27 cellular contexts compared by ENCODE assay signal in genomic region chr12:105444809-105445102, GRCh38.
DNase-seq lines count a peak whose midpoint lies in the region; ATAC-seq, FAIRE-seq and TF ChIP-seq lines count a peak whose summit lies in the region.
"Had no signal": no experiment of that assay in that cellular context is flagged by ENCODE, and none has a peak within 500 bp of the region (broad histone marks: within the 10 kb centered on the region; RNA-seq: fewer than 3 reads in every experiment).

No MANE protein-coding gene starts in this region.

- H3K27ac ChIP-seq in PC-3 (ENCODE audit: low read length), result no peak overlapping the region
- no peak overlapping the region for H3K27ac ChIP-seq in naive thymus-derived CD4-positive, alpha-beta T cell (ENCODE audit: low read depth, low read length)
- H3K27ac ChIP-seq: neutrophil, psoas muscle, tibial artery had no signal

- POLR2A ChIA-PET in PC-3 (lab: Charles Lee; ENCODE audit: unreplicated experiment), result no interaction called here
- POLR2A ChIA-PET in naive thymus-derived CD4-positive, alpha-beta T cell (lab: Charles Lee), result no interaction called here

- no peak for DNase-seq in Calu3
- peak; percentile 34 for DNase-seq in PC-3
- DNase-seq in dermis microvascular lymphatic vessel endothelial cell (ENCODE audit: low read depth in 2 of 2), result peak; percentile 27 to 71
- no peak for DNase-seq in mesothelial cell of epicardium (ENCODE audit: low spot score in 2 of 2, unreplicated experiment in 2 of 2)
- no peak for DNase-seq in HuH-7 (ENCODE audit: low spot score)
- no peak for DNase-seq in naive thymus-derived CD4-positive, alpha-beta T cell
- no peak for DNase-seq in HCEC 1CT
- DNase-seq in RCC 7860 (ENCODE audit: low spot score), result no peak
- DNase-seq: activated B cell treated with CpG ODN at 0.5 μM for 24 hours; activated CD4-positive, alpha-beta T cell treated with anti-CD3 and anti-CD28 coated beads, Interleukin-2, amount 50 U/mL, for 4 hours; activated CD8-positive, alpha-beta memory T cell treated with anti-CD3 and anti-CD28 coated beads, Interleukin-2, amount 50 U/mL, for 48 hours; aorta; CD8-positive, alpha-beta T cell; gastrocnemius medialis; GF-D8; islet precursor cell; Karpas-422; NCI-H1694 treated with DMSO at 0.1 percent for 48 hours; NCI-H2171; psoas muscle; stimulated activated naive CD8-positive, alpha-beta T cell treated with anti-CD3 and anti-CD28 coated beads, Interleukin-15, amount 100 ng/mL, for 72 hours; tibial artery had no signal

- intact Hi-C loops in Calu3 (cut with micrococcal nuclease; ENCODE audit: unreplicated experiment) (loop anchor here (5.0 kb wide), 1 partner anchor 118 kb away; no protein-coding TSS in a partner anchor), PC-3 (cut with micrococcal nuclease) (no loop called here)
- intact Hi-C loops in naive thymus-derived CD4-positive, alpha-beta T cell (cut with micrococcal nuclease), result no loop called here

- peaks cover 36% of the 10 kb centered on the region for H3K4me1 Mint-ChIP-seq in Calu3 (ENCODE audit: low read depth, unreplicated experiment)
- H3K4me1 Mint-ChIP-seq in mesothelial cell of epicardium, result peaks cover 34% of the 10 kb centered on the region
- peaks cover 0 to 2% (median 0%) of the 10 kb centered on the region in 7 donors for H3K4me1 Mint-ChIP-seq in naive thymus-derived CD4-positive, alpha-beta T cell
- H3K4me1 Mint-ChIP-seq: stimulated activated naive CD8-positive, alpha-beta T cell treated with anti-CD3 and anti-CD28 coated beads, Interleukin-15, amount 100 ng/mL, for 72 hours had no signal

- H3K27me3 Mint-ChIP-seq in Calu3 (ENCODE audit: unreplicated experiment), result no peaks in the 10 kb centered on the region
- H3K27me3 Mint-ChIP-seq in mesothelial cell of epicardium (ENCODE audit: low read depth), result no peaks in the 10 kb centered on the region
- H3K27me3 Mint-ChIP-seq in naive thymus-derived CD4-positive, alpha-beta T cell, result peaks cover 34 to 49% (median 43%) of the 10 kb centered on the region in 5 donors

- no peaks in the 10 kb centered on the region for H3K36me3 ChIP-seq in PC-3 (ENCODE audit: low read depth, low read length)
- H3K36me3 ChIP-seq in naive thymus-derived CD4-positive, alpha-beta T cell (ENCODE audit: control insufficient read depth in 2 of 3, insufficient read depth in 3 of 3, low read length in 3 of 3), result no peaks in the 10 kb centered on the region
- H3K36me3 ChIP-seq: gastrocnemius medialis, neutrophil, tibial artery had no signal

- CTCF ChIA-PET in Calu3 (lab: Charles Lee), result interaction anchor here (1.0 to 1.9 kb wide), 2 partner anchors 18 to 24 kb away, joined by 3 to 7 read pairs; no protein-coding TSS in a partner anchor
- CTCF ChIA-PET in PC-3 (lab: Charles Lee), result no interaction called here
- CTCF ChIA-PET in naive thymus-derived CD4-positive, alpha-beta T cell (lab: Charles Lee), result no interaction called here

- H3K4me2 ChIP-seq in PC-3 (ENCODE audit: low read length), result 0 out of 2 replicates have a peak overlapping the region, but pooled peaks have one; percentile 31

- no peaks in the 10 kb centered on the region for H3K9me3 ChIP-seq in PC-3 (ENCODE audit: low read length)
- no peaks in the 10 kb centered on the region for H3K9me3 ChIP-seq in naive thymus-derived CD4-positive, alpha-beta T cell (ENCODE audit: control insufficient read depth in 2 of 3, low read length in 3 of 3)
- H3K9me3 ChIP-seq: gastrocnemius medialis, neutrophil, psoas muscle, tibial artery had no signal

- no peaks in the 10 kb centered on the region for H3K9me2 ChIP-seq in PC-3 (replicated peaks; ENCODE audit: low read length)

- H3K9ac ChIP-seq in PC-3 (ENCODE audit: low read length), result no peak overlapping the region

- peak; percentile 26; the same call in 1 of the 2 replicates for ATAC-seq in PC-3
- no peak for ATAC-seq in naive thymus-derived CD4-positive, alpha-beta T cell
- ATAC-seq: activated naive CD4-positive, alpha-beta T cell treated with anti-CD3 and anti-CD28 coated beads, Interleukin-2, amount 50 U/mL, for 72 hours; CD8-positive, alpha-beta T cell; esophagus mucosa; gastrocnemius medialis; psoas muscle; stimulated activated naive CD8-positive, alpha-beta T cell treated with anti-CD3 and anti-CD28 coated beads, Interleukin-15, amount 100 ng/mL, for 72 hours had no signal

- H3K27me3 ChIP-seq in PC-3 (ENCODE audit: low read length), result no peaks in the 10 kb centered on the region
- no peaks in the 10 kb centered on the region for H3K27me3 ChIP-seq in naive thymus-derived CD4-positive, alpha-beta T cell (ENCODE audit: control insufficient read depth in 2 of 2, insufficient read depth in 2 of 2, low read length in 2 of 2)
- H3K27me3 ChIP-seq: gastrocnemius medialis, tibial artery had no signal

- no peaks in the 10 kb centered on the region for H4K20me1 ChIP-seq in PC-3 (ENCODE audit: low read length)

- H3K4me3 Mint-ChIP-seq in Calu3 (ENCODE audit: low read depth, unreplicated experiment) (peak overlapping the region; percentile 48), mesothelial cell of epicardium (no peak overlapping the region)
- no peak overlapping the region for H3K4me3 Mint-ChIP-seq in naive thymus-derived CD4-positive, alpha-beta T cell
- H3K4me3 Mint-ChIP-seq: activated B cell treated with CpG ODN at 0.5 μM for 24 hours; CD8-positive, alpha-beta T cell; stimulated activated naive CD8-positive, alpha-beta T cell treated with anti-CD3 and anti-CD28 coated beads, Interleukin-15, amount 100 ng/mL, for 72 hours had no signal

- no peak overlapping the region for H2AFZ ChIP-seq in PC-3 (ENCODE audit: low read length)

- no peak overlapping the region for H3K4me3 ChIP-seq in PC-3 (ENCODE audit: low read length)
- H3K4me3 ChIP-seq in naive thymus-derived CD4-positive, alpha-beta T cell (ENCODE audit: low read length), result no peak overlapping the region
- H3K4me3 ChIP-seq: gastrocnemius medialis, lung, psoas muscle, tibial artery had no signal

- H3K27ac Mint-ChIP-seq in Calu3 (ENCODE audit: unreplicated experiment) (peak overlapping the region; percentile 96), mesothelial cell of epicardium (peak overlapping the region; percentile 77)
- H3K27ac Mint-ChIP-seq in naive thymus-derived CD4-positive, alpha-beta T cell, result no peak overlapping the region
- H3K27ac Mint-ChIP-seq: activated B cell treated with CpG ODN at 0.5 μM for 24 hours; activated naive CD4-positive, alpha-beta T cell treated with anti-CD3 and anti-CD28 coated beads, Interleukin-2, amount 50 U/mL, for 72 hours; activated T-helper 2 cell treated with anti-CD3 and anti-CD28 coated beads, Interferon-gamma antibody, Interleukin-2, Interleukin-4, amounts not matched to agents 10 μg/mL and 5 μg/mL and 100 μg/mL, durations not matched to agents 14 hours and 24 hours and 36 hours; CD8-positive, alpha-beta T cell; stimulated activated naive CD8-positive, alpha-beta T cell treated with anti-CD3 and anti-CD28 coated beads, Interleukin-15, amount 100 ng/mL, for 72 hours had no signal

- TF ChIP-seq CTCF in Calu3 (IDR thresholded peaks at IDR 0.05; ENCODE audit: unreplicated experiment) (no peak), PC-3 (conservative IDR thresholded peaks at IDR 0.05; ENCODE audit: low read depth, low read length) (no peak), mesothelial cell of epicardium (IDR thresholded peaks at IDR 0.05; ENCODE audit: unreplicated experiment) (no peak)

- H3K36me3 Mint-ChIP-seq in Calu3 (ENCODE audit: insufficient read depth, unreplicated experiment), result no peaks in the 10 kb centered on the region
- H3K36me3 Mint-ChIP-seq in mesothelial cell of epicardium, result peaks cover 4% of the 10 kb centered on the region
- H3K36me3 Mint-ChIP-seq in naive thymus-derived CD4-positive, alpha-beta T cell, result no peaks in the 10 kb centered on the region
- H3K36me3 Mint-ChIP-seq: CD8-positive, alpha-beta T cell had no signal

- H3K9me3 Mint-ChIP-seq in Calu3 (ENCODE audit: low read depth, unreplicated experiment), result peaks cover 9% of the 10 kb centered on the region
- peaks cover 6% of the 10 kb centered on the region for H3K9me3 Mint-ChIP-seq in mesothelial cell of epicardium
- H3K9me3 Mint-ChIP-seq in naive thymus-derived CD4-positive, alpha-beta T cell, result peaks cover 0 to 9% (median 0%) of the 10 kb centered on the region in 11 donors
- H3K9me3 Mint-ChIP-seq: activated T-helper 2 cell treated with anti-CD3 and anti-CD28 coated beads, Interferon-gamma antibody, Interleukin-2, Interleukin-4, amounts not matched to agents 10 μg/mL and 5 μg/mL and 100 μg/mL, durations not matched to agents 14 hours and 24 hours and 36 hours had no signal

- BruUV-seq in Calu3 (replicated peaks; lab: Mats Ljungman, UMichigan) (no TSS peak), PC-3 (replicated peaks; lab: Mats Ljungman, UMichigan) (no TSS peak)

- H3F3A ChIP-seq in PC-3 (ENCODE audit: low read length, unreplicated experiment), result no peaks in the 10 kb centered on the region

- peaks cover 19% of the 10 kb centered on the region for H3K4me1 ChIP-seq in PC-3 (ENCODE audit: insufficient read depth, low read length)
- H3K4me1 ChIP-seq in naive thymus-derived CD4-positive, alpha-beta T cell (ENCODE audit: control insufficient read depth in 2 of 2, insufficient read depth in 2 of 2, low read length in 2 of 2), result no peaks in the 10 kb centered on the region
- H3K4me1 ChIP-seq: tibial artery had no signal

- FAIRE-seq in RCC 7860 (lab: Jason Lieb, UNC), result no peak

- no peaks in the 10 kb centered on the region for H3K79me2 ChIP-seq in PC-3 (ENCODE audit: low read length)

Comparison
In these comparisons a context has a peak if more than half of its experiments do, and no peak if none do; other contexts are left out.
1. DNase-seq: peak in PC-3 (single experiment) and dermis microvascular lymphatic vessel endothelial cell (2 of 2); none in Calu3 (single experiment), mesothelial cell of epicardium (0 of 2), HuH-7 (single experiment), naive thymus-derived CD4-positive, alpha-beta T cell (0 of 9), HCEC 1CT (single experiment) and RCC 7860 (single experiment).
2. H3K27ac Mint-ChIP-seq: peak in Calu3 (single experiment) and mesothelial cell of epicardium (single experiment); none in naive thymus-derived CD4-positive, alpha-beta T cell (0 of 9).